Comparison of ENCODE assay signal across 8 cellular contexts in the genomic region with DNA sequence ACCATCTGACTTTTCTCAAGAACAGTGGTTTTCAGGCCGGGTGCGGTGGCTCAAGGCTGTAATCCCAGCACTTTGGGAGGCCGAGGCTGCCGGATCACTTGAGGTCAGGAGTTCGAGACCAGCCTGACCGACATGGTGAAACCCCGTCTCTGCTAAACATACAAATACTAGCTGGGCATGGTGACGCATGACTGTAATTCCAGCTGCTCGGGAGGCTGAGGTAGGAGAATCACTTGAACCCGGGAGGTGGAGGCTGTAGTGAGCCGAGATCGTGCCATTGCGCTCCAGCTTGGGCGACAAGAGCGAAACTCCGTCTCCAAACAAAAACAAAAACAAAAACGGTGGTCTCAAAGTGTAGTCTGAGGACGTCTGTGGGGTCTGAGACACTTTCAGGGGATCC. TPM values are rescaled to one million over a fixed set of nuclear protein-coding genes. Genes with fewer than 3 reads are reported as not detected.
DNase-seq lines count a peak whose midpoint lies in the region; ATAC-seq and TF ChIP-seq lines count a peak whose summit lies in the region.
"Not testable (repeated sequence)": the region's sequence is repeated elsewhere in the genome, so short reads cannot be mapped to it uniquely, and the experiment has no call there.

No MANE protein-coding gene starts in this region.

- 94% methylated on average over 18 of the region's 18 CpGs for WGBS in HUES64

- H3K9ac ChIP-seq in HUES64 (ENCODE audit: low read depth, low read length), result not testable (repeated sequence)
- H3K9ac ChIP-seq in SU-DHL-6 (ENCODE audit: low read length) (peak overlapping the region; percentile 72), endocrine pancreas (ENCODE audit: control insufficient read depth, insufficient read depth, low read length) (peak overlapping the region; percentile 13)

- not testable (repeated sequence) for TF ChIP-seq CTCF in SU-DHL-6 (IDR thresholded peaks at IDR 0.05; ENCODE audit: insufficient read depth, low read length, poor library complexity, severe bottlenecking); nephron progenitor cell (IDR thresholded peaks at IDR 0.05)

- H3K36me3 Mint-ChIP-seq in CD4-positive, CD25-positive, alpha-beta regulatory T cell, result peaks cover 17% of the 10 kb centered on the region
- H3K36me3 Mint-ChIP-seq in activated naive CD4-positive, alpha-beta T cell treated with anti-CD3 and anti-CD28 coated beads, Interleukin-2, amount 50 U/mL, for 24 hours, result peaks cover 13% of the 10 kb centered on the region
- not testable (repeated sequence) for H3K36me3 Mint-ChIP-seq in nephron progenitor cell (ENCODE audit: low read depth)
- H3K36me3 Mint-ChIP-seq in stimulated activated memory B cell treated with anti-CD40 and anti-IgM and Interleukin-4, amounts not matched to agents 10 μg/mL and 1 μg/mL and 100 μg/mL, for 72 hours, result peaks cover 11% of the 10 kb centered on the region

- H3K9me3 Mint-ChIP-seq in CD4-positive, CD25-positive, alpha-beta regulatory T cell; activated naive CD4-positive, alpha-beta T cell treated with anti-CD3 and anti-CD28 coated beads, Interleukin-2, amount 50 U/mL, for 24 hours; nephron progenitor cell; stimulated activated memory B cell treated with anti-CD40 and anti-IgM and Interleukin-4, amounts not matched to agents 10 μg/mL and 1 μg/mL and 100 μg/mL, for 72 hours: not testable (repeated sequence)

- H3K27me3 ChIP-seq in CD4-positive, CD25-positive, alpha-beta regulatory T cell (ENCODE audit: control insufficient read depth, insufficient read depth, low read length); HUES64 (ENCODE audit: insufficient read depth, low read length); SU-DHL-6 (ENCODE audit: low read length); endocrine pancreas (ENCODE audit: control insufficient read depth, insufficient read depth, low read length): not testable (repeated sequence)

- not testable (repeated sequence) for H3K9me2 ChIP-seq in SU-DHL-6 (replicated peaks; ENCODE audit: insufficient read depth, low read length)

- H3K4me3 Mint-ChIP-seq in CD4-positive, CD25-positive, alpha-beta regulatory T cell, result peak overlapping the region; percentile 68 to 99 (median 90)
- peak overlapping the region; percentile 99 for H3K4me3 Mint-ChIP-seq in activated naive CD4-positive, alpha-beta T cell treated with anti-CD3 and anti-CD28 coated beads, Interleukin-2, amount 50 U/mL, for 24 hours
- peak overlapping the region; percentile 97 for H3K4me3 Mint-ChIP-seq in nephron progenitor cell
- peak overlapping the region; percentile 59 for H3K4me3 Mint-ChIP-seq in stimulated activated memory B cell treated with anti-CD40 and anti-IgM and Interleukin-4, amounts not matched to agents 10 μg/mL and 1 μg/mL and 100 μg/mL, for 72 hours

- H3K4me1 ChIP-seq in CD4-positive, CD25-positive, alpha-beta regulatory T cell (ENCODE audit: control insufficient read depth, insufficient read depth, low read length, poor library complexity, severe bottlenecking), result peaks cover 25% of the 10 kb centered on the region
- not testable (repeated sequence) for H3K4me1 ChIP-seq in HUES64 (ENCODE audit: insufficient read depth, low read length); endocrine pancreas (ENCODE audit: control insufficient read depth, insufficient read depth, low read length)

- H3K36me3 ChIP-seq in CD4-positive, CD25-positive, alpha-beta regulatory T cell (ENCODE audit: control insufficient read depth, insufficient read depth, low read length), result peaks cover 27% of the 10 kb centered on the region
- H3K36me3 ChIP-seq in HUES64 (ENCODE audit: insufficient read depth, low read length) (peaks cover 28% of the 10 kb centered on the region), SU-DHL-6 (ENCODE audit: low read length) (peaks cover 28% of the 10 kb centered on the region)
- H3K36me3 ChIP-seq in endocrine pancreas (ENCODE audit: control insufficient read depth, insufficient read depth, low read length), result not testable (repeated sequence)

- not testable (repeated sequence) for H2AFZ ChIP-seq in SU-DHL-6 (ENCODE audit: low read depth, low read length, severe bottlenecking)

- DNase-seq in CD4-positive, CD25-positive, alpha-beta regulatory T cell; nephron progenitor cell: not testable (repeated sequence)

- ATAC-seq in CD4-positive, CD25-positive, alpha-beta regulatory T cell (ENCODE audit: low read depth in 2 of 2); stimulated activated memory B cell treated with anti-CD40 and anti-IgM and Interleukin-4, amounts not matched to agents 10 μg/mL and 1 μg/mL and 100 μg/mL, for 72 hours: not testable (repeated sequence)

- not testable (repeated sequence) for H3K27ac ChIP-seq in CD4-positive, CD25-positive, alpha-beta regulatory T cell (ENCODE audit: insufficient read depth, low read length, poor library complexity, severe bottlenecking); HUES64 (ENCODE audit: low read depth, low read length); SU-DHL-6 (ENCODE audit: low read depth, low read length)

- peaks cover 23% of the 10 kb centered on the region for H3F3A ChIP-seq in SU-DHL-6 (ENCODE audit: insufficient read depth)

- not testable (repeated sequence) for H3K9me3 ChIP-seq in CD4-positive, CD25-positive, alpha-beta regulatory T cell (ENCODE audit: control insufficient read depth in 2 of 2, low read length in 2 of 2); HUES64 (ENCODE audit: insufficient read depth, low read depth, low read length); SU-DHL-6 (ENCODE audit: insufficient read depth, low read length); endocrine pancreas (ENCODE audit: control insufficient read depth, low read length)

- peaks cover 9 to 38% (median 20%) of the 10 kb centered on the region in 4 donors for H3K4me1 Mint-ChIP-seq in CD4-positive, CD25-positive, alpha-beta regulatory T cell
- H3K4me1 Mint-ChIP-seq in activated naive CD4-positive, alpha-beta T cell treated with anti-CD3 and anti-CD28 coated beads, Interleukin-2, amount 50 U/mL, for 24 hours, result peaks cover 36% of the 10 kb centered on the region
- peaks cover 22% of the 10 kb centered on the region for H3K4me1 Mint-ChIP-seq in nephron progenitor cell
- peaks cover 40% of the 10 kb centered on the region for H3K4me1 Mint-ChIP-seq in stimulated activated memory B cell treated with anti-CD40 and anti-IgM and Interleukin-4, amounts not matched to agents 10 μg/mL and 1 μg/mL and 100 μg/mL, for 72 hours

- H4K20me1 ChIP-seq in SU-DHL-6 (ENCODE audit: low read depth, low read length), result not testable (repeated sequence)

- not testable (repeated sequence) for H3K27ac Mint-ChIP-seq in CD4-positive, CD25-positive, alpha-beta regulatory T cell; stimulated activated memory B cell treated with anti-CD40 and anti-IgM and Interleukin-4, amounts not matched to agents 10 μg/mL and 1 μg/mL and 100 μg/mL, for 72 hours
- peak overlapping the region; percentile 41 for H3K27ac Mint-ChIP-seq in activated naive CD4-positive, alpha-beta T cell treated with anti-CD3 and anti-CD28 coated beads, Interleukin-2, amount 50 U/mL, for 24 hours
- peak overlapping the region; percentile 90 for H3K27ac Mint-ChIP-seq in nephron progenitor cell

- peak overlapping the region; percentile 98 for H3K4me3 ChIP-seq in CD4-positive, CD25-positive, alpha-beta regulatory T cell (ENCODE audit: low read depth, low read length)
- H3K4me3 ChIP-seq in HUES64 (ENCODE audit: low read length) (peak overlapping the region; percentile 73), SU-DHL-6 (ENCODE audit: insufficient read depth, low read length, poor library complexity, severe bottlenecking) (peak overlapping the region; percentile 64), endocrine pancreas (ENCODE audit: control insufficient read depth, insufficient read depth, low read length) (peak overlapping the region; percentile 94), iPS-11a (ENCODE audit: low read depth, low read length) (peak overlapping the region; percentile 84)

- not testable (repeated sequence) for H3K27me3 Mint-ChIP-seq in CD4-positive, CD25-positive, alpha-beta regulatory T cell; activated naive CD4-positive, alpha-beta T cell treated with anti-CD3 and anti-CD28 coated beads, Interleukin-2, amount 50 U/mL, for 24 hours; nephron progenitor cell (ENCODE audit: low read depth, poor library complexity); stimulated activated memory B cell treated with anti-CD40 and anti-IgM and Interleukin-4, amounts not matched to agents 10 μg/mL and 1 μg/mL and 100 μg/mL, for 72 hours

- peaks cover 32% of the 10 kb centered on the region for H3K79me2 ChIP-seq in SU-DHL-6 (ENCODE audit: insufficient read depth, low read length)

- peak overlapping the region; percentile 85 for H3K4me2 ChIP-seq in SU-DHL-6 (ENCODE audit: low read depth, low read length, poor library complexity, severe bottlenecking)

RNA-seq across cellular contexts. Expression of a gene that starts 1.2 kb away (rescaled TPM):
- 16.2 TPM for total RNA-seq in CD4-positive, CD25-positive, alpha-beta regulatory T cell
- polyA plus RNA-seq in CD4-positive, CD25-positive, alpha-beta regulatory T cell, result 10 to 100 TPM; 44.7 to 53.9 (median 48.3) TPM
- polyA plus RNA-seq in HUES64 (2013, experiment 1 of 2), result 27.9 TPM
- 26.1 TPM for polyA plus RNA-seq in HUES64 (2013, experiment 2 of 2)

RNA-seq across cellular contexts. Expression of a gene that starts 21.7 kb away (rescaled TPM):
- total RNA-seq in CD4-positive, CD25-positive, alpha-beta regulatory T cell, result 2.2 TPM
- polyA plus RNA-seq in CD4-positive, CD25-positive, alpha-beta regulatory T cell, result under 1 TPM in 1 of 4 donors, not detected in 3; 0.40 TPM
- polyA plus RNA-seq in HUES64 (2013, experiment 1 of 2), result 0.20 TPM
- polyA plus RNA-seq in HUES64 (2013, experiment 2 of 2), result not detected

RNA-seq across cellular contexts. Expression of a gene that starts 43.3 kb away (rescaled TPM):
- not detected for total RNA-seq in CD4-positive, CD25-positive, alpha-beta regulatory T cell
- polyA plus RNA-seq in CD4-positive, CD25-positive, alpha-beta regulatory T cell, result not detected
- 7.3 TPM for polyA plus RNA-seq in HUES64 (2013, experiment 1 of 2)
- 6.1 TPM for polyA plus RNA-seq in HUES64 (2013, experiment 2 of 2)
